ENCODE assay signal across 1 cellular context in genomic region chr1:31592132-31592531, GRCh38.
TF ChIP-seq lines count a peak whose summit lies in the region.

No MANE protein-coding gene starts in this region.

TF ChIP-seq in GM23338, 12 proteins besides CTCF, POLR2A, EP300 and RAD21:
- TF ChIP-seq CREB1 (CRISPR knock-in tag; IDR thresholded peaks at IDR 0.05; ENCODE audit: low read depth) (no peak), ZNF462 (CRISPR knock-in tag; IDR thresholded peaks at IDR 0.05) (no peak), POLR2AphosphoS5 (IDR thresholded peaks at IDR 0.05; ENCODE audit: low read depth) (no peak), REST (IDR thresholded peaks at IDR 0.05; ENCODE audit: unreplicated experiment) (no peak), ZNF331 (CRISPR knock-in tag; IDR thresholded peaks at IDR 0.05; ENCODE audit: low read depth) (no peak), STAT1 (IDR thresholded peaks at IDR 0.05; ENCODE audit: unreplicated experiment) (no peak), NANOG (IDR thresholded peaks at IDR 0.05; ENCODE audit: borderline replicate concordance) (no peak), ETS1 (IDR thresholded peaks at IDR 0.05) (no peak), ZNF114 (CRISPR knock-in tag; IDR thresholded peaks at IDR 0.05) (no peak), EZH2 (IDR thresholded peaks at IDR 0.05; ENCODE audit: low read depth, unreplicated experiment) (no peak), EZH2phosphoT487 (IDR thresholded peaks at IDR 0.05; ENCODE audit: unreplicated experiment) (no peak), JUNB (IDR thresholded peaks at IDR 0.05; ENCODE audit: unreplicated experiment) (no peak)
